Comparison of ENCODE assay signal across 20 cellular contexts in genomic region chr9:81125446-81126092, GRCh38.
A peak's percentile ranks its signal among the peaks of the same experiment; 100 is the strongest.
DNase-seq lines count a peak whose midpoint lies in the region; ATAC-seq, FAIRE-seq and TF ChIP-seq lines count a peak whose summit lies in the region.
"Had no signal": no experiment of that assay in that cellular context is flagged by ENCODE, and none has a peak within 500 bp of the region (broad histone marks: within the 10 kb centered on the region; RNA-seq: fewer than 3 reads in every experiment).

No MANE protein-coding gene starts in this region.

- in situ Hi-C loops in HepG2 (cut with HindIII; ENCODE audit: extremely low pct_ligation_motif_present, low pct_unique_long_range_greater_than_20kb): no loop called here

- H3K9ac ChIP-seq in HepG2 (ENCODE audit: insufficient read depth, low read depth, low read length): no peak overlapping the region

- no peaks in the 10 kb centered on the region for H3K9me3 ChIP-seq in CD4-positive, alpha-beta memory T cell (ENCODE audit: control insufficient read depth in 1 of 2, low read length in 2 of 2)
- no peaks in the 10 kb centered on the region for H3K9me3 ChIP-seq in HepG2 (ENCODE audit: low read length)
- H3K9me3 ChIP-seq: adrenal gland, colonic mucosa, esophagus squamous epithelium, thyroid gland had no signal

- intact Hi-C loops in CD4-positive, alpha-beta memory T cell (cut with micrococcal nuclease): no loop called here
- intact Hi-C loops in posterior cingulate gyrus (cut with DNase I): no loop called here
- intact Hi-C loops in HepG2 (cut with micrococcal nuclease; ENCODE audit: unreplicated experiment): no loop called here

- peaks cover 5 to 16% of the 10 kb centered on the region in 2 donors for H3K9me3 Mint-ChIP-seq in stimulated activated naive CD8-positive, alpha-beta T cell treated with anti-CD3 and anti-CD28 coated beads, Interleukin-15, amount 100 ng/mL, for 72 hours
- peaks cover 3% of the 10 kb centered on the region in 2 donors for H3K9me3 Mint-ChIP-seq in stimulated activated naive B cell treated with anti-CD40 and anti-IgM and Interleukin-4, amounts not matched to agents 10 μg/mL and 1 μg/mL and 100 μg/mL, for 72 hours
- H3K9me3 Mint-ChIP-seq in CD4-positive, alpha-beta memory T cell: peaks cover 0 to 13% (median 3%) of the 10 kb centered on the region in 8 donors

- no peak for TF ChIP-seq EP300 in HepG2 (IDR thresholded peaks at IDR 0.05; ENCODE audit: low read depth in 2 of 2, low read length in 2 of 2)
- TF ChIP-seq EP300 in HepG2 (CRISPR knock-in tag; IDR thresholded peaks at IDR 0.05; ENCODE audit: borderline replicate concordance): no peak

- H3K4me1 ChIP-seq in CD4-positive, alpha-beta memory T cell (ENCODE audit: insufficient read depth, low read length): no peaks in the 10 kb centered on the region
- H3K4me1 ChIP-seq in HepG2 (ENCODE audit: insufficient read depth, low read length): no peaks in the 10 kb centered on the region
- H3K4me1 ChIP-seq: adrenal gland, colonic mucosa had no signal

- no TSS peak for BruUV-seq in HepG2 (replicated peaks; lab: Mats Ljungman, UMichigan)

- WGBS in HepG2 (ENCODE audit: low lambda C conversion rate): 0% methylated on average over 3 of the region's 3 CpGs

- no peak overlapping the region for H3K4me3 ChIP-seq in CD4-positive, alpha-beta memory T cell (ENCODE audit: low read length in 2 of 2)
- no peak overlapping the region for H3K4me3 ChIP-seq in HepG2 (replicated peaks in 1 of 3; ENCODE audit: insufficient read depth in 1 of 3, low read depth in 2 of 3, low read length in 3 of 3)
- H3K4me3 ChIP-seq: adrenal gland, colonic mucosa, esophagus squamous epithelium, thyroid gland had no signal

- no peak for TF ChIP-seq POLR2A in HepG2 (IDR thresholded peaks at IDR 0.05; ENCODE audit: insufficient read depth in 1 of 2, low read depth in 2 of 2, low read length in 2 of 2)

- no peak overlapping the region for H2AFZ ChIP-seq in HepG2 (ENCODE audit: low read length)

- H3K27ac Mint-ChIP-seq in stimulated activated naive CD8-positive, alpha-beta T cell treated with anti-CD3 and anti-CD28 coated beads, Interleukin-15, amount 100 ng/mL, for 72 hours: no peak overlapping the region
- peak overlapping the region; percentile 15 for H3K27ac Mint-ChIP-seq in stimulated activated naive B cell treated with anti-CD40 and anti-IgM and Interleukin-4, amounts not matched to agents 10 μg/mL and 1 μg/mL and 100 μg/mL, for 72 hours
- H3K27ac Mint-ChIP-seq in CD4-positive, alpha-beta memory T cell: no peak overlapping the region
- H3K27ac Mint-ChIP-seq: activated CD4-positive, alpha-beta memory T cell treated with anti-CD3 and anti-CD28 coated beads for 36 hours; nephron progenitor cell had no signal

- ATAC-seq in stimulated activated naive CD8-positive, alpha-beta T cell treated with anti-CD3 and anti-CD28 coated beads, Interleukin-15, amount 100 ng/mL, for 72 hours: peak; percentile 46
- ATAC-seq in stimulated activated naive CD8-positive, alpha-beta T cell treated with anti-CD3 and anti-CD28 coated beads, Interleukin-15, Interleukin-2, amounts not matched to agents 100 U/mL and 50 U/mL, for 24 hours: no peak
- ATAC-seq in stimulated activated naive B cell treated with anti-CD40 and anti-IgM and Interleukin-4, amounts not matched to agents 10 μg/mL and 1 μg/mL and 100 μg/mL, for 72 hours (replicated peaks): peak in 1 of 2 donors; percentile 36
- ATAC-seq in HepG2: no peak
- ATAC-seq: right cardiac atrium, SK-N-SH treated with all-trans-retinoic acid at 6 μM for 48 hours had no signal

- no peak overlapping the region for H3K4me2 ChIP-seq in HepG2 (ENCODE audit: low read depth, low read length)

- no peaks in the 10 kb centered on the region for H3K27me3 Mint-ChIP-seq in stimulated activated naive CD8-positive, alpha-beta T cell treated with anti-CD3 and anti-CD28 coated beads, Interleukin-15, amount 100 ng/mL, for 72 hours
- no peaks in the 10 kb centered on the region for H3K27me3 Mint-ChIP-seq in stimulated activated naive B cell treated with anti-CD40 and anti-IgM and Interleukin-4, amounts not matched to agents 10 μg/mL and 1 μg/mL and 100 μg/mL, for 72 hours
- H3K27me3 Mint-ChIP-seq in CD4-positive, alpha-beta memory T cell: no peaks in the 10 kb centered on the region
- H3K27me3 Mint-ChIP-seq: activated CD4-positive, alpha-beta memory T cell treated with anti-CD3 and anti-CD28 coated beads for 36 hours had no signal

- no peak overlapping the region for H3K27ac ChIP-seq in CD4-positive, alpha-beta memory T cell (ENCODE audit: low read depth, low read length)
- no peak overlapping the region for H3K27ac ChIP-seq in HepG2 (ENCODE audit: extremely low read length, insufficient read depth, low read length)
- H3K27ac ChIP-seq: adrenal gland, colonic mucosa, esophagus squamous epithelium, thyroid gland had no signal

- H4K20me1 ChIP-seq in HepG2 (ENCODE audit: insufficient read depth, low read length): no peaks in the 10 kb centered on the region

- POLR2A ChIA-PET in CD4-positive, alpha-beta memory T cell (lab: Charles Lee; ENCODE audit: partially characterized antibody): no interaction called here
- POLR2A ChIA-PET in HepG2 (lab: Yijun Ruan, JAX): no interaction called here

- CTCF ChIA-PET in CD4-positive, alpha-beta memory T cell (lab: Charles Lee; ENCODE audit: partially characterized antibody): no interaction called here
- CTCF ChIA-PET in HepG2 (lab: Yijun Ruan, JAX; ENCODE audit: low intra/inter-chr PET ratio, low total read pairs): no interaction called here

- H3K4me3 Mint-ChIP-seq in stimulated activated naive CD8-positive, alpha-beta T cell treated with anti-CD3 and anti-CD28 coated beads, Interleukin-15, amount 100 ng/mL, for 72 hours: no peak overlapping the region
- no peak overlapping the region for H3K4me3 Mint-ChIP-seq in stimulated activated naive B cell treated with anti-CD40 and anti-IgM and Interleukin-4, amounts not matched to agents 10 μg/mL and 1 μg/mL and 100 μg/mL, for 72 hours
- no peak overlapping the region for H3K4me3 Mint-ChIP-seq in CD4-positive, alpha-beta memory T cell
- H3K4me3 Mint-ChIP-seq: activated CD4-positive, alpha-beta memory T cell treated with anti-CD3 and anti-CD28 coated beads for 36 hours; nephron progenitor cell had no signal

- H3K4me1 Mint-ChIP-seq in stimulated activated naive CD8-positive, alpha-beta T cell treated with anti-CD3 and anti-CD28 coated beads, Interleukin-15, amount 100 ng/mL, for 72 hours: peaks cover 7% of the 10 kb centered on the region
- peaks cover 11 to 13% of the 10 kb centered on the region in 2 donors for H3K4me1 Mint-ChIP-seq in stimulated activated naive B cell treated with anti-CD40 and anti-IgM and Interleukin-4, amounts not matched to agents 10 μg/mL and 1 μg/mL and 100 μg/mL, for 72 hours
- H3K4me1 Mint-ChIP-seq in CD4-positive, alpha-beta memory T cell: no peaks in the 10 kb centered on the region

- no peaks in the 10 kb centered on the region for H3K27me3 ChIP-seq in CD4-positive, alpha-beta memory T cell (ENCODE audit: insufficient read depth, low read length)
- no peaks in the 10 kb centered on the region for H3K27me3 ChIP-seq in HepG2 (ENCODE audit: control insufficient read depth in 1 of 2, insufficient read depth in 2 of 2, low read length in 2 of 2)
- H3K27me3 ChIP-seq: adrenal gland, colonic mucosa, esophagus squamous epithelium, thyroid gland had no signal

- no peak for FAIRE-seq in HepG2 (lab: Jason Lieb, UNC)

- TF ChIP-seq CTCF in HepG2 (CRISPR knock-in tag; IDR thresholded peaks at IDR 0.05): no peak

- H3K36me3 ChIP-seq in CD4-positive, alpha-beta memory T cell (ENCODE audit: insufficient read depth, low read length): no peaks in the 10 kb centered on the region
- no peaks in the 10 kb centered on the region for H3K36me3 ChIP-seq in HepG2 (replicated peaks in 1 of 2; ENCODE audit: control insufficient read depth in 1 of 2, insufficient read depth in 2 of 2, low read length in 2 of 2)
- H3K36me3 ChIP-seq: adrenal gland, colonic mucosa, esophagus squamous epithelium, thyroid gland had no signal

- DNase-seq in stimulated activated naive CD8-positive, alpha-beta T cell treated with anti-CD3 and anti-CD28 coated beads, Interleukin-15, amount 100 ng/mL, for 72 hours: no peak
- DNase-seq in stimulated activated naive CD8-positive, alpha-beta T cell treated with anti-CD3 and anti-CD28 coated beads, Interleukin-15, Interleukin-2, amounts not matched to agents 100 U/mL and 50 U/mL, for 24 hours: no peak
- peak; percentile 15 for DNase-seq in RPMI7951 (ENCODE audit: low read depth)
- peak; percentile 41 for DNase-seq in fibroblast of peridontal ligament (ENCODE audit: extremely low read depth)
- DNase-seq in stimulated activated naive B cell treated with anti-CD40 and anti-IgM and Interleukin-4, amounts not matched to agents 10 μg/mL and 1 μg/mL and 100 μg/mL, for 72 hours: no peak
- no peak for DNase-seq in CD4-positive, alpha-beta memory T cell
- no peak for DNase-seq in posterior cingulate gyrus
- DNase-seq in HepG2 (ENCODE audit: low spot score): no peak
- DNase-seq: activated CD4-positive, alpha-beta memory T cell treated with anti-CD3 and anti-CD28 coated beads for 36 hours; adrenal gland; colonic mucosa; esophagus squamous epithelium; GDM1; NCI-H446 treated with DMSO at 0.1 percent for 48 hours; nephron progenitor cell; right cardiac atrium; stimulated activated CD4-positive, alpha-beta T cell treated with anti-CD3 and anti-CD28 coated beads, Interleukin-2, amount 100 ng/mL, for 48 hours; stimulated activated CD8-positive, alpha-beta memory T cell treated with anti-CD3 and anti-CD28 coated beads, Interleukin-4, amount 100 ng/mL, for 48 hours; thyroid gland had no signal

- no peaks in the 10 kb centered on the region for H3K36me3 Mint-ChIP-seq in stimulated activated naive B cell treated with anti-CD40 and anti-IgM and Interleukin-4, amounts not matched to agents 10 μg/mL and 1 μg/mL and 100 μg/mL, for 72 hours
- H3K36me3 Mint-ChIP-seq in CD4-positive, alpha-beta memory T cell: no peaks in the 10 kb centered on the region
- H3K36me3 Mint-ChIP-seq: activated CD4-positive, alpha-beta memory T cell treated with anti-CD3 and anti-CD28 coated beads for 36 hours had no signal

- no peak for TF ChIP-seq RAD21 in HepG2 (CRISPR knock-in tag; IDR thresholded peaks at IDR 0.05)

- no peaks in the 10 kb centered on the region for H3K79me2 ChIP-seq in HepG2 (ENCODE audit: insufficient read depth, low read length)

TF ChIP-seq in HepG2, 621 proteins besides CTCF, POLR2A, EP300 and RAD21 (continues in another document):
- no peak for TF ChIP-seq LBX2 (CRISPR knock-in tag; IDR thresholded peaks at IDR 0.05; ENCODE audit: borderline replicate concordance)
- no peak for TF ChIP-seq SIX1 (CRISPR knock-in tag; IDR thresholded peaks at IDR 0.05; ENCODE audit: borderline replicate concordance)
- TF ChIP-seq ZKSCAN5 (CRISPR knock-in tag; IDR thresholded peaks at IDR 0.05): no peak

Comparison
In these comparisons a context has a peak if more than half of its experiments do, and no peak if none do; other contexts are left out.
1. DNase-seq: peak in RPMI7951 (single experiment) and fibroblast of peridontal ligament (single experiment); none in stimulated activated naive CD8-positive, alpha-beta T cell treated with anti-CD3 and anti-CD28 coated beads, Interleukin-15, amount 100 ng/mL, for 72 hours (0 of 2), stimulated activated naive CD8-positive, alpha-beta T cell treated with anti-CD3 and anti-CD28 coated beads, Interleukin-15, Interleukin-2, amounts not matched to agents 100 U/mL and 50 U/mL, for 24 hours (single experiment), stimulated activated naive B cell treated with anti-CD40 and anti-IgM and Interleukin-4, amounts not matched to agents 10 μg/mL and 1 μg/mL and 100 μg/mL, for 72 hours (single experiment), CD4-positive, alpha-beta memory T cell (0 of 5), posterior cingulate gyrus (0 of 10) and HepG2 (single experiment).